Comparison of ENCODE assay signal across 23 cellular contexts in genomic region chrX:136128743-136129142, GRCh38. TPM values are rescaled to one million over a fixed set of nuclear protein-coding genes. Genes with fewer than 3 reads are reported as not detected.
DNase-seq lines count a peak whose midpoint lies in the region; ATAC-seq, FAIRE-seq and TF ChIP-seq lines count a peak whose summit lies in the region.
"Had no signal": no experiment of that assay in that cellular context is flagged by ENCODE, and none has a peak within 500 bp of the region (broad histone marks: within the 10 kb centered on the region; RNA-seq: fewer than 3 reads in every experiment).

No MANE protein-coding gene starts in this region.

- CTCF ChIA-PET in A549 (lab: Yijun Ruan, JAX), result interaction anchor here (0.7 to 1.5 kb wide), 4 partner anchors 15 to 152 kb away, joined by 3 read pairs; no protein-coding TSS in a partner anchor

- intact Hi-C loops in uterus (cut with DNase I; ENCODE audit: low total_unique reads), result no loop called here

- no peaks in the 10 kb centered on the region for H3K27me3 Mint-ChIP-seq in astrocyte (ENCODE audit: low read depth, unreplicated experiment)
- H3K27me3 Mint-ChIP-seq in osteocyte (ENCODE audit: unreplicated experiment), result no peaks in the 10 kb centered on the region
- H3K27me3 Mint-ChIP-seq: B cell had no signal

- H3K4me3 ChIP-seq in A549 (no peak overlapping the region), astrocyte (ENCODE audit: insufficient read depth, low read depth, low read length) (no peak overlapping the region), uterus (no peak overlapping the region)
- H3K4me3 ChIP-seq: BLaER1 treated with 17β-estradiol and CSF1 and Interleukin-3, amounts not matched to agents 10 nM and 100 nM; GM23248 had no signal

- H3K4me2 ChIP-seq in A549, result no peak overlapping the region
- no peak overlapping the region for H3K4me2 ChIP-seq in astrocyte (ENCODE audit: low read length)
- H3K4me2 ChIP-seq: BLaER1 treated with 17β-estradiol and CSF1 and Interleukin-3, amounts not matched to agents 10 nM and 100 nM had no signal

- no peak for TF ChIP-seq RAD21 in A549 (conservative IDR thresholded peaks at IDR 0.05 in 1 of 2, IDR thresholded peaks at IDR 0.05 in 1 of 2)

- H3K4me1 Mint-ChIP-seq in astrocyte (ENCODE audit: low read depth, unreplicated experiment), result peaks cover 8% of the 10 kb centered on the region
- H3K4me1 Mint-ChIP-seq in osteocyte (ENCODE audit: unreplicated experiment), result peaks cover 33% of the 10 kb centered on the region
- H3K4me1 Mint-ChIP-seq: B cell had no signal

- no peak for FAIRE-seq in A549 (lab: Jason Lieb, UNC)
- peak; percentile 45 for FAIRE-seq in astrocyte (lab: Jason Lieb, UNC)
- FAIRE-seq in D721Med (lab: Jason Lieb, UNC), result no peak
- FAIRE-seq: GM12891, H54, HepG2 had no signal

- TF ChIP-seq POLR2A in A549 (IDR thresholded peaks at IDR 0.05; ENCODE audit: low read length), result no peak
- no peak for TF ChIP-seq POLR2A in uterus (IDR thresholded peaks at IDR 0.05)

- H3K27ac ChIP-seq in A549 (peak overlapping the region; percentile 4 to 17; a peak in 2 of 6 replicates), astrocyte (ENCODE audit: low read depth, low read length) (no peak overlapping the region), uterus (peak overlapping the region; percentile 28 to 88)
- H3K27ac ChIP-seq: BLaER1 treated with 17β-estradiol and CSF1 and Interleukin-3, amounts not matched to agents 10 nM and 100 nM; GM23248 had no signal

- H3K9ac ChIP-seq in astrocyte (ENCODE audit: low read length), result no peak overlapping the region
- H3K9ac ChIP-seq: BLaER1 treated with 17β-estradiol and CSF1 and Interleukin-3, amounts not matched to agents 10 nM and 100 nM; GM23248 had no signal

- H3K4me1 ChIP-seq in A549, result peaks cover 20% of the 10 kb centered on the region
- H3K4me1 ChIP-seq in astrocyte (ENCODE audit: insufficient read depth, low read length), result peaks cover 4% of the 10 kb centered on the region
- no peaks in the 10 kb centered on the region for H3K4me1 ChIP-seq in uterus

- WGBS in A549 (ENCODE audit: missing lambda C conversion rate), result 94% methylated on average over 2 of the region's 2 CpGs

- H3K27me3 ChIP-seq in astrocyte (ENCODE audit: insufficient read depth, low read length), result no peaks in the 10 kb centered on the region
- no peaks in the 10 kb centered on the region for H3K27me3 ChIP-seq in uterus

- ATAC-seq in A549 (no peak), HG02973 (IDR thresholded peaks at IDR 0.05; ENCODE audit: unreplicated experiment) (no peak)
- ATAC-seq: CD8-positive, alpha-beta T cell; HepG2 had no signal

- H3K36me3 ChIP-seq in astrocyte (ENCODE audit: insufficient read depth, low read length) (no peaks in the 10 kb centered on the region), uterus (no peaks in the 10 kb centered on the region)
- H3K36me3 ChIP-seq: BLaER1 treated with 17β-estradiol and CSF1 and Interleukin-3, amounts not matched to agents 10 nM and 100 nM had no signal

- H3K9me3 ChIP-seq in A549 (0 out of 3 replicates have a peak, but pooled peaks cover 2% of the 10 kb centered on the region), astrocyte (ENCODE audit: insufficient read depth, low read depth, low read length) (no peaks in the 10 kb centered on the region), uterus (no peaks in the 10 kb centered on the region)

- H3K79me2 ChIP-seq in astrocyte (ENCODE audit: insufficient read depth, low read length), result no peaks in the 10 kb centered on the region

- H2AFZ ChIP-seq in astrocyte (ENCODE audit: low read depth, low read length), result no peak overlapping the region
- H2AFZ ChIP-seq: GM23248 had no signal

- TF ChIP-seq CTCF in A549 (IDR thresholded peaks at IDR 0.05) (no peak), astrocyte (IDR thresholded peaks at IDR 0.05; ENCODE audit: insufficient read depth, low read depth, low read length) (no peak), osteocyte (IDR thresholded peaks at IDR 0.05) (no peak), uterus (IDR thresholded peaks at IDR 0.05) (no peak), D721Med (IDR thresholded peaks at IDR 0.05; ENCODE audit: insufficient read depth, missing control alignments) (no peak)

- peaks cover 1% of the 10 kb centered on the region for H3K9me3 Mint-ChIP-seq in astrocyte (ENCODE audit: unreplicated experiment)
- H3K9me3 Mint-ChIP-seq in osteocyte (ENCODE audit: unreplicated experiment), result no peaks in the 10 kb centered on the region
- H3K9me3 Mint-ChIP-seq: CD8-positive, alpha-beta T cell; IgD-negative memory B cell had no signal

- H4K20me1 ChIP-seq in astrocyte (ENCODE audit: insufficient read depth, low read length), result no peaks in the 10 kb centered on the region
- H4K20me1 ChIP-seq: BLaER1 treated with 17β-estradiol and CSF1 and Interleukin-3, amounts not matched to agents 10 nM and 100 nM had no signal

- TF ChIP-seq EP300 in A549 (IDR thresholded peaks at IDR 0.05), result no peak

- H3K27ac Mint-ChIP-seq in astrocyte (ENCODE audit: unreplicated experiment) (no peak overlapping the region), osteocyte (ENCODE audit: unreplicated experiment) (peak overlapping the region; percentile 14)
- H3K27ac Mint-ChIP-seq: B cell; CD8-positive, alpha-beta T cell; HFFc6 had no signal

- DNase-seq in A549 (ENCODE audit: low read depth in 1 of 2, low spot score in 1 of 2), result no peak
- DNase-seq in astrocyte (ENCODE audit: low read depth), result no peak
- no peak for DNase-seq in osteocyte (ENCODE audit: extremely low spot score, unreplicated experiment)
- DNase-seq in uterus, result no peak
- no peak for DNase-seq in D721Med (ENCODE audit: insufficient read length, low spot score)
- DNase-seq in stimulated activated CD4-positive, alpha-beta T cell treated with anti-CD3 and anti-CD28 coated beads, Interleukin-1b, Interleukin-23, amount 100 ng/mL, for 48 hours, result no peak
- DNase-seq: 8988T; Calu3; CD8-positive, alpha-beta T cell; DMS 273 treated with DMSO at 0.1 percent for 48 hours; DMS53; DND-41; EL; GM23248; HCEC 1CT; HFFc6 had no signal

- no peak overlapping the region for H3K4me3 Mint-ChIP-seq in astrocyte (ENCODE audit: unreplicated experiment)
- H3K4me3 Mint-ChIP-seq in osteocyte (ENCODE audit: unreplicated experiment), result no peak overlapping the region
- H3K4me3 Mint-ChIP-seq: B cell; CD8-positive, alpha-beta T cell; HFFc6; IgD-negative memory B cell had no signal

- H3K36me3 Mint-ChIP-seq in astrocyte (ENCODE audit: low read depth, unreplicated experiment) (no peaks in the 10 kb centered on the region), osteocyte (ENCODE audit: unreplicated experiment) (no peaks in the 10 kb centered on the region)
- H3K36me3 Mint-ChIP-seq: CD8-positive, alpha-beta T cell had no signal

- POLR2A ChIA-PET in A549 (lab: Yijun Ruan, JAX), result no interaction called here

TF ChIP-seq in A549, 52 proteins besides CTCF, POLR2A, EP300 and RAD21:
- TF ChIP-seq RNF2 (IDR thresholded peaks at IDR 0.05; ENCODE audit: borderline replicate concordance, low read depth) (no peak), HOXA7 (CRISPR knock-in tag; IDR thresholded peaks at IDR 0.05) (no peak), MAFK (IDR thresholded peaks at IDR 0.05; ENCODE audit: partially characterized antibody) (no peak)

RNA-seq across cellular contexts. Expression of gene FHL1, which starts 18.6 kb away (rescaled TPM):
- 32.2 and 38.5 TPM in 2 replicates for polyA plus RNA-seq in A549 (2011; rRNA removed)
- polyA plus RNA-seq in A549 (2012; cell fraction: cytosol; rRNA removed), result 7.9 and 11.0 TPM in 2 replicates
- 7.3 and 7.5 TPM in 2 replicates for polyA plus RNA-seq in A549 (2012; cell fraction: nucleus; rRNA removed)
- polyA plus RNA-seq in A549 (2017; fragmentation: RNase III; extraction: RNeasy Plus Mini Kit Qiagen cat#74134 plus additional on column Dnase treatment), result 25.6 to 40.7 TPM (median 31.6 TPM) in 3 replicates
- polyA minus RNA-seq in A549 (2011; rRNA and poly(A)+ RNA removed), result 30.5 and 34.9 TPM in 2 replicates
- 100 and 115 TPM in 2 replicates for total RNA-seq in astrocyte
- 1,613 and 1,725 TPM in 2 replicates for total RNA-seq in osteocyte
- total RNA-seq in uterus, result 100 to 1,000 TPM; 279 to 745 (median 469) TPM
- total RNA-seq: HepG2 had no signal
